18 cellular contexts compared by ENCODE assay signal in genomic region chr9:132146575-132146974, GRCh38. TPM values are rescaled to one million over a fixed set of nuclear protein-coding genes. Genes with fewer than 3 reads are reported as not detected.
DNase-seq lines count a peak whose midpoint lies in the region; ATAC-seq, FAIRE-seq and TF ChIP-seq lines count a peak whose summit lies in the region.
"Had no signal": no experiment of that assay in that cellular context is flagged by ENCODE, and none has a peak within 500 bp of the region (broad histone marks: within the 10 kb centered on the region; RNA-seq: fewer than 3 reads in every experiment).

No MANE protein-coding gene starts in this region.

- H3K4me2 ChIP-seq in HepG2 (ENCODE audit: low read depth, low read length) (peak overlapping the region; percentile 7; the same call in 1 of the 2 replicates), neuronal stem cell (ENCODE audit: insufficient read depth, low read length, poor library complexity, severe bottlenecking) (no peak overlapping the region)

- intact Hi-C loops in HepG2 (cut with micrococcal nuclease; ENCODE audit: unreplicated experiment), result no loop called here
- intact Hi-C loops in right lobe of liver (cut with DNase I), result no loop called here

- TF ChIP-seq RAD21 in HepG2 (CRISPR knock-in tag; IDR thresholded peaks at IDR 0.05), result no peak

- H3K4ac ChIP-seq in neuronal stem cell (ENCODE audit: low read length), result no peak overlapping the region

- H3K4me3 ChIP-seq in HepG2 (replicated peaks in 1 of 3; ENCODE audit: insufficient read depth in 1 of 3, low read depth in 2 of 3, low read length in 3 of 3) (no peak overlapping the region), right lobe of liver (no peak overlapping the region), neuronal stem cell (ENCODE audit: low read length in 2 of 2) (no peak overlapping the region)

- no peak overlapping the region for H2BK120ac ChIP-seq in neuronal stem cell (ENCODE audit: low read depth, low read length)

- H3K27ac ChIP-seq in HepG2 (ENCODE audit: extremely low read length, insufficient read depth, low read length) (no peak overlapping the region), right lobe of liver (no peak overlapping the region), neuronal stem cell (replicated peaks; ENCODE audit: low read length) (no peak overlapping the region)

- BruUV-seq in HepG2 (replicated peaks; lab: Mats Ljungman, UMichigan), result no TSS peak

- peak overlapping the region; percentile 72 to 91 (median 73) for H3K27ac Mint-ChIP-seq in brain
- H3K27ac Mint-ChIP-seq: CD4-positive, alpha-beta memory T cell had no signal

- H4K8ac ChIP-seq in neuronal stem cell (ENCODE audit: low read depth, low read length), result no peak overlapping the region

- H2AFZ ChIP-seq in HepG2 (ENCODE audit: low read length) (no peak overlapping the region), neuronal stem cell (ENCODE audit: low read length) (peak overlapping the region; percentile 34)

- H3K79me1 ChIP-seq in neuronal stem cell (ENCODE audit: low read depth, low read length), result no peaks in the 10 kb centered on the region

- no peak overlapping the region for H3K23ac ChIP-seq in neuronal stem cell (ENCODE audit: low read depth, low read length, poor library complexity)

- no peaks in the 10 kb centered on the region for H3K36me3 ChIP-seq in HepG2 (replicated peaks in 1 of 2; ENCODE audit: control insufficient read depth in 1 of 2, insufficient read depth in 2 of 2, low read length in 2 of 2)
- no peaks in the 10 kb centered on the region for H3K36me3 ChIP-seq in right lobe of liver
- no peaks in the 10 kb centered on the region for H3K36me3 ChIP-seq in neuronal stem cell (replicated peaks in 1 of 2; ENCODE audit: control insufficient read depth in 2 of 2, insufficient read depth in 2 of 2, low read length in 2 of 2)

- WGBS in HepG2 (ENCODE audit: low lambda C conversion rate), result 49% methylated on average over 13 of the region's 13 CpGs
- WGBS in right lobe of liver (ENCODE audit: insufficient coverage, low coverage, low lambda C conversion rate, missing lambda C conversion rate), result 73% methylated on average over 7 of the region's 13 CpGs
- WGBS in neuronal stem cell (ENCODE audit: extremely low coverage in 2 of 2, insufficient read length in 2 of 2, insufficient replicate concordance in 1 of 2), 2 donors, result no CpG with 5 or more reads among the region's 13 CpGs

- DNase-seq in HepG2 (ENCODE audit: low spot score), result no peak
- DNase-seq in right lobe of liver, result no peak
- no peak for DNase-seq in neuronal stem cell (ENCODE audit: low spot score)
- no peak for DNase-seq in A172 (ENCODE audit: low spot score)
- DNase-seq: 8988T; C1 segment of cervical spinal cord; CD4-positive, alpha-beta memory T cell; COR-L47; DMS153; DND-41; GOT3; H7; HCEC 1CT had no signal

- H3K4me1 Mint-ChIP-seq in brain, result peaks cover 29% of the 10 kb centered on the region

- TF ChIP-seq POLR2A in HepG2 (IDR thresholded peaks at IDR 0.05; ENCODE audit: insufficient read depth in 1 of 2, low read depth in 2 of 2, low read length in 2 of 2), result no peak
- no peak for TF ChIP-seq POLR2A in right lobe of liver (IDR thresholded peaks at IDR 0.05)

- no peak overlapping the region for H2BK15ac ChIP-seq in neuronal stem cell (ENCODE audit: low read length)

- H3K27me3 Mint-ChIP-seq in brain, result peaks cover 9% of the 10 kb centered on the region

- H3K4me1 ChIP-seq in HepG2 (ENCODE audit: insufficient read depth, low read length), result no peaks in the 10 kb centered on the region
- no peaks in the 10 kb centered on the region for H3K4me1 ChIP-seq in right lobe of liver
- H3K4me1 ChIP-seq in neuronal stem cell (ENCODE audit: control insufficient read depth in 2 of 2, insufficient read depth in 1 of 2, low read depth in 1 of 2, low read length in 2 of 2), result peaks cover 0 to 11% of the 10 kb centered on the region in 2 donors

- H3K18ac ChIP-seq in neuronal stem cell (ENCODE audit: low read length), result peak overlapping the region; percentile 44

- in situ Hi-C loops in HepG2 (cut with HindIII; ENCODE audit: extremely low pct_ligation_motif_present, low pct_unique_long_range_greater_than_20kb), result no loop called here

- no peak for FAIRE-seq in HepG2 (lab: Jason Lieb, UNC)
- FAIRE-seq: G401.6, GM12892, GM19239 had no signal

- H3K4me3 Mint-ChIP-seq in brain, result peak overlapping the region in 1 of 5 experiments; percentile 60
- H3K4me3 Mint-ChIP-seq: CD4-positive, alpha-beta memory T cell had no signal

- CTCF ChIA-PET in HepG2 (lab: Yijun Ruan, JAX; ENCODE audit: low intra/inter-chr PET ratio, low total read pairs), result no interaction called here

- peaks cover 3 to 6% (median 6%) of the 10 kb centered on the region in 5 experiments for H3K9me3 Mint-ChIP-seq in brain

- no peak overlapping the region for H4K91ac ChIP-seq in neuronal stem cell (ENCODE audit: low read depth, low read length, poor library complexity)

- no peak overlapping the region for H3K9ac ChIP-seq in HepG2 (ENCODE audit: insufficient read depth, low read depth, low read length)
- H3K9ac ChIP-seq in neuronal stem cell (ENCODE audit: low read depth, low read length, poor library complexity), result no peak overlapping the region

- peak overlapping the region; percentile 41 for H2AK5ac ChIP-seq in neuronal stem cell (ENCODE audit: low read depth, low read length)

- no peaks in the 10 kb centered on the region for H3K79me2 ChIP-seq in HepG2 (ENCODE audit: insufficient read depth, low read length)

- TF ChIP-seq EP300 in HepG2 (IDR thresholded peaks at IDR 0.05; ENCODE audit: low read depth in 2 of 2, low read length in 2 of 2) (no peak), HepG2 (CRISPR knock-in tag; IDR thresholded peaks at IDR 0.05; ENCODE audit: borderline replicate concordance) (no peak)

- ATAC-seq in HepG2, result no peak
- no peak for ATAC-seq in right lobe of liver
- ATAC-seq in GM18511 (IDR thresholded peaks at IDR 0.05; ENCODE audit: unreplicated experiment), result no peak

- no peak for TF ChIP-seq CTCF in HepG2 (CRISPR knock-in tag; IDR thresholded peaks at IDR 0.05)
- no peak for TF ChIP-seq CTCF in right lobe of liver (IDR thresholded peaks at IDR 0.05)
- no peak for TF ChIP-seq CTCF in brain (conservative IDR thresholded peaks at IDR 0.05)

- no peak overlapping the region for H2BK12ac ChIP-seq in neuronal stem cell (ENCODE audit: low read length)

- POLR2A ChIA-PET in HepG2 (lab: Yijun Ruan, JAX), result no interaction called here

- no peaks in the 10 kb centered on the region for H3K36me3 Mint-ChIP-seq in brain
- H3K36me3 Mint-ChIP-seq: CD4-positive, alpha-beta memory T cell had no signal

- peaks cover 5 to 42% of the 10 kb centered on the region in 2 experiments; a peak in 3 of 5 replicates for H3K27me3 ChIP-seq in HepG2 (ENCODE audit: control insufficient read depth in 1 of 2, insufficient read depth in 2 of 2, low read length in 2 of 2)
- H3K27me3 ChIP-seq in right lobe of liver, result no peaks in the 10 kb centered on the region
- H3K27me3 ChIP-seq in neuronal stem cell (ENCODE audit: control insufficient read depth in 3 of 3, insufficient read depth in 3 of 3, low read depth in 1 of 3, low read length in 3 of 3), result peaks cover 0 to 19% (median 0%) of the 10 kb centered on the region in 3 experiments

- H3K9me3 ChIP-seq in HepG2 (ENCODE audit: low read length) (no peaks in the 10 kb centered on the region), right lobe of liver (no peaks in the 10 kb centered on the region), neuronal stem cell (replicated peaks in 1 of 2; ENCODE audit: control insufficient read depth in 2 of 2, insufficient read depth in 1 of 2, low read depth in 1 of 2, low read length in 2 of 2) (peaks cover 0 to 1% of the 10 kb centered on the region in 2 donors)

- no peaks in the 10 kb centered on the region for H4K20me1 ChIP-seq in HepG2 (ENCODE audit: insufficient read depth, low read length)

- no peak overlapping the region for H2BK5ac ChIP-seq in neuronal stem cell (ENCODE audit: low read length)

- H3K14ac ChIP-seq in neuronal stem cell (ENCODE audit: low read length), result no peak overlapping the region

TF ChIP-seq in HepG2, 621 proteins besides CTCF, POLR2A, EP300 and RAD21 (continues in another document):
- TF ChIP-seq PAWR (CRISPR knock-in tag; IDR thresholded peaks at IDR 0.05; ENCODE audit: borderline replicate concordance) (no peak), DMAP1 (CRISPR knock-in tag; IDR thresholded peaks at IDR 0.05) (no peak), EZH2 (conservative IDR thresholded peaks at IDR 0.05; ENCODE audit: low read depth, low read length) (no peak), ELF3 (CRISPR knock-in tag; IDR thresholded peaks at IDR 0.05) (no peak), ZNF572 (CRISPR knock-in tag; IDR thresholded peaks at IDR 0.05) (no peak), U2AF2 (IDR thresholded peaks at IDR 0.05; ENCODE audit: low read depth, low read length) (no peak)

RNA-seq across cellular contexts. Expression of gene NTNG2, which starts 15.3 kb away (rescaled TPM):
- total RNA-seq in HepG2 (2016; rRNA removed; fragmentation: Illumina TruSeq; extraction: Trizol) (0.02 TPM in 1 of 2 replicates, not detected in the other), right lobe of liver (1 to 10 TPM in 1 of 6 experiments, under 1 TPM in 5; 0.12 to 1.6 (median 0.24) TPM)
- not detected in 2 replicates for total RNA-seq in HepG2 (2016; cell fraction: cytosol; rRNA removed; fragmentation: Illumina TruSeq; extraction: Trizol; ENCODE audit: low read depth)
- total RNA-seq in HepG2 (2016; cell fraction: insoluble cytoplasmic fraction; rRNA removed; fragmentation: Illumina TruSeq; extraction: Trizol), result not detected in 2 replicates
- not detected in 2 replicates for total RNA-seq in HepG2 (2016; cell fraction: membrane; rRNA removed; fragmentation: Illumina TruSeq; extraction: Trizol)
- total RNA-seq in HepG2 (2016; cell fraction: nucleus; rRNA removed; fragmentation: Illumina TruSeq; extraction: Trizol), result not detected in 2 replicates
- polyA plus RNA-seq in HepG2 (2011; rRNA removed) (0.36 TPM in 1 of 2 replicates, not detected in the other), brain (ENCODE audit: insufficient read depth, low read depth, low replicate concordance) (8.9 TPM)
- polyA plus RNA-seq in HepG2 (2011; cell fraction: cytosol; rRNA removed), result 0.01 and 0.34 TPM in 2 replicates
- polyA plus RNA-seq in HepG2 (2011; cell fraction: nucleus; rRNA removed), result 0.96 and 1.5 TPM in 2 replicates
- not detected in 2 replicates for polyA plus RNA-seq in HepG2 (2012)
- polyA plus RNA-seq in HepG2 (2016; cell fraction: cytosol; fragmentation: Illumina TruSeq; extraction: Trizol; ENCODE audit: low read depth), result not detected in 2 replicates
- not detected in 2 replicates for polyA plus RNA-seq in HepG2 (2016; cell fraction: insoluble cytoplasmic fraction; fragmentation: Illumina TruSeq; extraction: Trizol; ENCODE audit: low read depth)
- polyA plus RNA-seq in HepG2 (2016; cell fraction: membrane; fragmentation: Illumina TruSeq; extraction: Trizol; ENCODE audit: low read depth), result 0.27 TPM in 1 of 2 replicates, not detected in the other
- polyA plus RNA-seq in HepG2 (2016; cell fraction: nucleus; fragmentation: Illumina TruSeq; extraction: Trizol; ENCODE audit: insufficient read depth, low read depth), result not detected in 2 replicates
- polyA minus RNA-seq in HepG2 (2011; rRNA and poly(A)+ RNA removed; ENCODE audit: low replicate concordance), result 0.02 and 0.05 TPM in 2 replicates
- not detected in 2 replicates for polyA minus RNA-seq in HepG2 (2011; cell fraction: cytosol; rRNA and poly(A)+ RNA removed)
- polyA minus RNA-seq in HepG2 (2011; cell fraction: nucleus; rRNA and poly(A)+ RNA removed), result not detected in 2 replicates
- 1.6 TPM for polyA plus RNA-seq in neuronal stem cell (2013, experiment 1 of 2)
- 2.1 TPM for polyA plus RNA-seq in neuronal stem cell (2013, experiment 2 of 2)
- 3.8 and 5.7 TPM in 2 replicates for total RNA-seq in A172 (2014; rRNA removed; shearing (Covaris generic))
